In the genomic region with DNA sequence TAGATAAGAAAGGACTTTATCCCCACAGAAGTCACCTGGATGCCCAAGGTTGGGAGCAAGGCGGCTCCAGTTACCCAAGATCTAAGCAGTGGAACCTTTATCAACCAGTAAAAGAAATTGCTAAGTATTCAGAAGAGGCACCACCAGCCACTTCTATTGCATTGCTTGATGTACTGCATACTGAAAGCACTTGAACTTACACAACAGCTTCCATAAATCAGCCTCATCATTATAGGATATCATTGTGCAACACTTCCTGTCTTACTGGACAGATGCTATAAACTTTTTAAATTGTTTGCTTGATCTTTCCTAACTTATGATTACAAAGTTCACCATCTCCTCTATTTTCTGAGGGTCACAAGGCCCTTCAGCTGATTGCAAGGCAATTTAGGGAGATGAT, we compare ENCODE assay signal across 21 cellular contexts.
A peak's percentile ranks its signal among the peaks of the same experiment; 100 is the strongest.
DNase-seq lines count a peak whose midpoint lies in the region; ATAC-seq and TF ChIP-seq lines count a peak whose summit lies in the region.
"Had no signal": no experiment of that assay in that cellular context is flagged by ENCODE, and none has a peak within 500 bp of the region (broad histone marks: within the 10 kb centered on the region; RNA-seq: fewer than 3 reads in every experiment).

No MANE protein-coding gene starts in this region.

- TF ChIP-seq CTCF in AG09309 (IDR thresholded peaks at IDR 0.05; ENCODE audit: control insufficient read depth, insufficient read depth, low read depth, low read length, missing control alignments) (no peak), fibroblast of pulmonary artery (IDR thresholded peaks at IDR 0.05; ENCODE audit: low read length, missing control alignments) (no peak)
- no peak for TF ChIP-seq CTCF in activated CD8-positive, alpha-beta T cell treated with anti-CD3 and anti-CD28 coated beads for 36 hours (IDR thresholded peaks at IDR 0.05)

- H3K36me3 Mint-ChIP-seq in activated CD8-positive, alpha-beta T cell treated with anti-CD3 and anti-CD28 coated beads for 36 hours (ENCODE audit: low read depth): no peaks in the 10 kb centered on the region
- H3K36me3 Mint-ChIP-seq: activated naive CD4-positive, alpha-beta T cell treated with anti-CD3 and anti-CD28 coated beads, Interleukin-2, amount 50 U/mL, for 24 hours; brain; naive thymus-derived CD8-positive, alpha-beta T cell had no signal

- H3K9me3 Mint-ChIP-seq in activated CD8-positive, alpha-beta T cell treated with anti-CD3 and anti-CD28 coated beads for 36 hours: peaks cover 2% of the 10 kb centered on the region
- H3K9me3 Mint-ChIP-seq: activated naive CD4-positive, alpha-beta T cell treated with anti-CD3 and anti-CD28 coated beads, Interleukin-2, amount 50 U/mL, for 24 hours had no signal

- no peak overlapping the region for H3K4me3 Mint-ChIP-seq in activated CD8-positive, alpha-beta T cell treated with anti-CD3 and anti-CD28 coated beads for 36 hours
- H3K4me3 Mint-ChIP-seq: activated naive CD4-positive, alpha-beta T cell treated with anti-CD3 and anti-CD28 coated beads, Interleukin-2, amount 50 U/mL, for 24 hours; brain; naive thymus-derived CD8-positive, alpha-beta T cell; T-helper 1 cell treated with Interleukin-12 subunit alpha and Interleukin-12 subunit beta and Interleukin-4 antibody, amounts not matched to agents 30 μg/mL and 1 μg/mL, for 36 hours had no signal

- no peaks in the 10 kb centered on the region for H3K4me1 Mint-ChIP-seq in activated CD8-positive, alpha-beta T cell treated with anti-CD3 and anti-CD28 coated beads for 36 hours (ENCODE audit: low read depth)
- H3K4me1 Mint-ChIP-seq: activated naive CD4-positive, alpha-beta T cell treated with anti-CD3 and anti-CD28 coated beads, Interleukin-2, amount 50 U/mL, for 24 hours; naive thymus-derived CD8-positive, alpha-beta T cell had no signal

- ATAC-seq in activated CD8-positive, alpha-beta T cell treated with anti-CD3 and anti-CD28 coated beads for 36 hours: no peak
- ATAC-seq: naive thymus-derived CD8-positive, alpha-beta T cell; pancreas; Right ventricle myocardium inferior had no signal

- intact Hi-C loops in activated CD8-positive, alpha-beta T cell treated with anti-CD3 and anti-CD28 coated beads for 36 hours (cut with micrococcal nuclease): no loop called here

- H3K4me3 ChIP-seq in AG09309 (ENCODE audit: control insufficient read depth, low read depth, low read length) (no peak overlapping the region), fibroblast of pulmonary artery (replicated peaks; ENCODE audit: low read depth, low read length) (no peak overlapping the region)
- H3K4me3 ChIP-seq: dorsolateral prefrontal cortex, pancreas, stomach, upper lobe of left lung had no signal

- DNase-seq in AG09309 (ENCODE audit: low read depth): peak; percentile 32
- peak; percentile 10 for DNase-seq in HS-5 (ENCODE audit: low read depth)
- peak; percentile 59 for DNase-seq in NOMO-1 treated with dmso at 0.1 percent for 144 hours (lab: John Stamatoyannopoulos, UW; ENCODE audit: unreplicated experiment)
- DNase-seq in fibroblast of pulmonary artery (ENCODE audit: low read depth): peak; percentile 61
- no peak for DNase-seq in SHP77 treated with DMSO at 0.1 percent for 48 hours (lab: John Stamatoyannopoulos, UW)
- no peak for DNase-seq in activated T-cell treated with anti-CD3 and anti-CD28 coated beads, Interleukin-2, amount 50 U/mL, for 1 hour
- no peak for DNase-seq in activated CD8-positive, alpha-beta T cell treated with anti-CD3 and anti-CD28 coated beads for 36 hours
- DNase-seq in foreskin melanocyte: no peak
- DNase-seq: dorsolateral prefrontal cortex; islet precursor cell; naive thymus-derived CD8-positive, alpha-beta T cell; NCI-H1436; NCI-H345; NK-92 treated with Interleukin-12 subunit alpha and Interleukin-12 subunit beta, amount 100 ng/mL, for 24 hours; pancreas; stomach; upper lobe of left lung had no signal

- no peaks in the 10 kb centered on the region for H3K27me3 Mint-ChIP-seq in activated CD8-positive, alpha-beta T cell treated with anti-CD3 and anti-CD28 coated beads for 36 hours
- H3K27me3 Mint-ChIP-seq: activated naive CD4-positive, alpha-beta T cell treated with anti-CD3 and anti-CD28 coated beads, Interleukin-2, amount 50 U/mL, for 24 hours; brain had no signal

- POLR2A ChIA-PET in activated CD8-positive, alpha-beta T cell treated with anti-CD3 and anti-CD28 coated beads for 36 hours (lab: Charles Lee): no interaction called here

- CTCF ChIA-PET in activated CD8-positive, alpha-beta T cell treated with anti-CD3 and anti-CD28 coated beads for 36 hours (lab: Charles Lee): interaction anchor here (1.6 kb wide), 1 partner anchor 12 kb away, joined by 4 read pairs; no protein-coding TSS in a partner anchor

- H3K27ac Mint-ChIP-seq in activated CD8-positive, alpha-beta T cell treated with anti-CD3 and anti-CD28 coated beads for 36 hours: no peak overlapping the region
- H3K27ac Mint-ChIP-seq: activated naive CD4-positive, alpha-beta T cell treated with anti-CD3 and anti-CD28 coated beads, Interleukin-2, amount 50 U/mL, for 24 hours; brain; naive thymus-derived CD8-positive, alpha-beta T cell; T-helper 1 cell treated with Interleukin-12 subunit alpha and Interleukin-12 subunit beta and Interleukin-4 antibody, amounts not matched to agents 30 μg/mL and 1 μg/mL, for 36 hours had no signal

Comparison
In these comparisons a context has a peak if more than half of its experiments do, and no peak if none do; other contexts are left out.
1. DNase-seq: peak in AG09309 (single experiment), HS-5 (single experiment), NOMO-1 treated with dmso at 0.1 percent for 144 hours (single experiment) and fibroblast of pulmonary artery (single experiment); none in SHP77 treated with DMSO at 0.1 percent for 48 hours (single experiment), activated T-cell treated with anti-CD3 and anti-CD28 coated beads, Interleukin-2, amount 50 U/mL, for 1 hour (single experiment), activated CD8-positive, alpha-beta T cell treated with anti-CD3 and anti-CD28 coated beads for 36 hours (single experiment) and foreskin melanocyte (single experiment).